Comparison of ENCODE assay signal across 14 cellular contexts in genomic region chr3:40169983-40170382, GRCh38.
DNase-seq lines count a peak whose midpoint lies in the region; ATAC-seq, FAIRE-seq and TF ChIP-seq lines count a peak whose summit lies in the region.
"Had no signal": no experiment of that assay in that cellular context is flagged by ENCODE, and none has a peak within 500 bp of the region (broad histone marks: within the 10 kb centered on the region; RNA-seq: fewer than 3 reads in every experiment).

No MANE protein-coding gene starts in this region.

- H4K20me1 ChIP-seq in PC-3 (ENCODE audit: low read length): no peaks in the 10 kb centered on the region

- no peaks in the 10 kb centered on the region for H3K9me2 ChIP-seq in PC-3 (replicated peaks; ENCODE audit: low read length)

- no peak overlapping the region for H3K4me3 ChIP-seq in PC-3 (ENCODE audit: low read length)
- H3K4me3 ChIP-seq: body of pancreas, K562, transverse colon had no signal

- intact Hi-C loops in PC-3 (cut with micrococcal nuclease): no loop called here

- CTCF ChIA-PET in PC-3 (lab: Charles Lee): no interaction called here

- no peak overlapping the region for H2AFZ ChIP-seq in PC-3 (ENCODE audit: low read length)

- FAIRE-seq in HTR-8/SVneo (lab: Jason Lieb, UNC): no peak
- FAIRE-seq: K562 had no signal

- H3K27ac ChIP-seq in PC-3 (ENCODE audit: low read length): no peak overlapping the region
- H3K27ac ChIP-seq: body of pancreas, transverse colon had no signal

- ATAC-seq in GM18508 (IDR thresholded peaks at IDR 0.05; ENCODE audit: insufficient read depth, unreplicated experiment) (peak; percentile 27), GM21390 (IDR thresholded peaks at IDR 0.05; ENCODE audit: unreplicated experiment) (peak; percentile 40), HG03039 (IDR thresholded peaks at IDR 0.05; ENCODE audit: unreplicated experiment) (peak; percentile 17), PC-3 (no peak), esophagus mucosa (no peak)
- ATAC-seq: body of pancreas, K562 had no signal

- peak; percentile 20 for DNase-seq in OCI-M1 (lab: John Stamatoyannopoulos, UW)
- DNase-seq in PC-3: no peak
- DNase-seq in NCI-H1417 (lab: John Stamatoyannopoulos, UW): no peak
- no peak for DNase-seq in HTR-8/SVneo (ENCODE audit: insufficient read length, low spot score)
- DNase-seq: body of pancreas; kidney glomerular epithelial cell; NCI-H524; stimulated activated CD4-positive, alpha-beta T cell treated with anti-CD3 and anti-CD28 coated beads, Interleukin-4, amount 100 ng/mL, for 24 hours; transverse colon had no signal

- H3F3A ChIP-seq in PC-3 (ENCODE audit: low read length, unreplicated experiment): no peaks in the 10 kb centered on the region

- H3K36me3 ChIP-seq in PC-3 (ENCODE audit: low read depth, low read length): no peaks in the 10 kb centered on the region
- H3K36me3 ChIP-seq: transverse colon had no signal

- no peak for TF ChIP-seq CTCF in PC-3 (conservative IDR thresholded peaks at IDR 0.05; ENCODE audit: low read depth, low read length)

- H3K4me1 ChIP-seq in PC-3 (ENCODE audit: insufficient read depth, low read length): no peaks in the 10 kb centered on the region
- H3K4me1 ChIP-seq: body of pancreas, transverse colon had no signal

- H3K4me2 ChIP-seq in PC-3 (ENCODE audit: low read length): no peak overlapping the region

- no peaks in the 10 kb centered on the region; the same call in 1 of the 2 replicates for H3K27me3 ChIP-seq in PC-3 (ENCODE audit: low read length)
- H3K27me3 ChIP-seq: body of pancreas, transverse colon had no signal

- H3K9ac ChIP-seq in PC-3 (ENCODE audit: low read length): no peak overlapping the region

- H3K79me2 ChIP-seq in PC-3 (ENCODE audit: low read length): no peaks in the 10 kb centered on the region

- no TSS peak for BruUV-seq in PC-3 (replicated peaks; lab: Mats Ljungman, UMichigan)

- H3K9me3 ChIP-seq in PC-3 (ENCODE audit: low read length): no peaks in the 10 kb centered on the region
- H3K9me3 ChIP-seq: body of pancreas, transverse colon had no signal

- POLR2A ChIA-PET in PC-3 (lab: Charles Lee; ENCODE audit: unreplicated experiment): no interaction called here

Comparison
In these comparisons a context has a peak if more than half of its experiments do, and no peak if none do; other contexts are left out.
1. ATAC-seq: peak in GM18508 (single experiment), GM21390 (single experiment) and HG03039 (single experiment); none in PC-3 (single experiment) and esophagus mucosa (single experiment).